12 cellular contexts compared by ENCODE assay signal in the genomic region with DNA sequence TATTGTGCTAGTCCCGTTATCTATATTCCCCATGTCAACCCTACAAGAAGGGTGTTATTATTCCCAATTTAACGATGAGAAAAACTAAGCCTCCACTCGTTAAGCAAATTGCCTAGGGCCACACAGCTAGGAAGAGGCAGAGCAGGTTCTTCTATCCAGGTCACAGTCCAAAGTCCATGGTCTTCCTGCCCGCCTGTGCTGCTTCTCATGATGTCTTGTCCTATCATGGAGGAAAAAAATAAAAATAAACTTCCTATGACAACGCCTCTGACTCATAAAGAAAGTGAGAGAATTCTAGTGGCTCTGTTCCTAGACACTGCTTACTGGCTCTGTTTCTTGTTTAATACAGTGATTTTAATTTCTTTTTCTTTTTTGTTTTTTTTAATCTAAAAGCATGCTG. TPM values are rescaled to one million over a fixed set of nuclear protein-coding genes. Genes with fewer than 3 reads are reported as not detected.
DNase-seq lines count a peak whose midpoint lies in the region; ATAC-seq and TF ChIP-seq lines count a peak whose summit lies in the region.
"Had no signal": no experiment of that assay in that cellular context is flagged by ENCODE, and none has a peak within 500 bp of the region (broad histone marks: within the 10 kb centered on the region; RNA-seq: fewer than 3 reads in every experiment).

No MANE protein-coding gene starts in this region.

- no peaks in the 10 kb centered on the region for H3K36me3 Mint-ChIP-seq in glutamatergic neuron (ENCODE audit: unreplicated experiment)
- H3K36me3 Mint-ChIP-seq in activated CD8-positive, alpha-beta memory T cell treated with anti-CD3 and anti-CD28 coated beads, Interleukin-2, amount 10 ng/mL, durations not matched to agents 7 days and 5 days: no peaks in the 10 kb centered on the region

- H3K4me1 ChIP-seq in MM.1S (ENCODE audit: low read length) (peaks cover 8% of the 10 kb centered on the region), fibroblast of lung (ENCODE audit: control insufficient read depth, extremely low read depth, insufficient read depth, low read length) (peaks cover 29% of the 10 kb centered on the region), trophoblast cell (ENCODE audit: control insufficient read depth in 1 of 2, insufficient read depth in 2 of 2, low read length in 2 of 2) (peaks cover 2% of the 10 kb centered on the region in 2 experiments)
- H3K4me1 ChIP-seq: psoas muscle had no signal

- H3K27ac ChIP-seq in MM.1S (ENCODE audit: low read length): no peak overlapping the region
- H3K27ac ChIP-seq in fibroblast of lung (ENCODE audit: insufficient read depth, low read length): peak overlapping the region; percentile 57
- H3K27ac ChIP-seq in trophoblast cell (ENCODE audit: low read depth, low read length): no peak overlapping the region
- H3K27ac ChIP-seq: psoas muscle had no signal

- H4K8ac ChIP-seq in trophoblast cell (ENCODE audit: low read depth, low read length): no peak overlapping the region

- H3K4me3 Mint-ChIP-seq in glutamatergic neuron (ENCODE audit: unreplicated experiment): no peak overlapping the region
- H3K4me3 Mint-ChIP-seq in activated CD8-positive, alpha-beta memory T cell treated with anti-CD3 and anti-CD28 coated beads, Interleukin-2, amount 10 ng/mL, durations not matched to agents 7 days and 5 days: no peak overlapping the region

- no CpG with 5 or more reads among the region's 5 CpGs for WGBS in trophoblast cell (ENCODE audit: extremely low coverage, insufficient coverage, insufficient read length)

- DNase-seq in GM12865 (ENCODE audit: low read depth): peak; percentile 28
- DNase-seq in MM.1S: peak; percentile 9
- peak; percentile 68 to 69 for DNase-seq in fibroblast of lung (ENCODE audit: low read depth in 2 of 2)
- peak; percentile 71 to 75 for DNase-seq in trophoblast cell
- DNase-seq in COLO668 (lab: John Stamatoyannopoulos, UW; ENCODE audit: unreplicated experiment): no peak
- DNase-seq in globus pallidus (ENCODE audit: low spot score): no peak
- no peak for DNase-seq in glutamatergic neuron
- DNase-seq in activated CD8-positive, alpha-beta memory T cell treated with anti-CD3 and anti-CD28 coated beads, Interleukin-2, amount 10 ng/mL, durations not matched to agents 7 days and 5 days: no peak
- DNase-seq: activated T-cell treated with anti-CD3 and anti-CD28 coated beads for 4 hours; NCI-H1436; psoas muscle; stimulated activated naive CD8-positive, alpha-beta T cell treated with anti-CD3 and anti-CD28 coated beads, Interleukin-15, Interleukin-2, amounts not matched to agents 100 U/mL and 50 U/mL, for 24 hours had no signal

- H3K9me3 Mint-ChIP-seq in glutamatergic neuron (ENCODE audit: unreplicated experiment): peaks cover 1% of the 10 kb centered on the region
- no peaks in the 10 kb centered on the region for H3K9me3 Mint-ChIP-seq in activated CD8-positive, alpha-beta memory T cell treated with anti-CD3 and anti-CD28 coated beads, Interleukin-2, amount 10 ng/mL, durations not matched to agents 7 days and 5 days (ENCODE audit: low read depth)

- H3K27me3 Mint-ChIP-seq in glutamatergic neuron (ENCODE audit: unreplicated experiment): no peaks in the 10 kb centered on the region
- H3K27me3 Mint-ChIP-seq in activated CD8-positive, alpha-beta memory T cell treated with anti-CD3 and anti-CD28 coated beads, Interleukin-2, amount 10 ng/mL, durations not matched to agents 7 days and 5 days: peaks cover 12% of the 10 kb centered on the region

- ATAC-seq in activated CD8-positive, alpha-beta memory T cell treated with anti-CD3 and anti-CD28 coated beads, Interleukin-2, amount 10 ng/mL, durations not matched to agents 7 days and 5 days: no peak
- ATAC-seq: stimulated activated naive CD8-positive, alpha-beta T cell treated with anti-CD3 and anti-CD28 coated beads, Interleukin-15, Interleukin-2, amounts not matched to agents 100 U/mL and 50 U/mL, for 24 hours had no signal

- no peak overlapping the region for H2AK5ac ChIP-seq in trophoblast cell (ENCODE audit: low read length)

- H3K27ac Mint-ChIP-seq in glutamatergic neuron (ENCODE audit: unreplicated experiment): no peak overlapping the region
- no peak overlapping the region for H3K27ac Mint-ChIP-seq in activated CD8-positive, alpha-beta memory T cell treated with anti-CD3 and anti-CD28 coated beads, Interleukin-2, amount 10 ng/mL, durations not matched to agents 7 days and 5 days

- H3K9me3 ChIP-seq in MM.1S (replicated peaks; ENCODE audit: insufficient read depth, low read length): no peaks in the 10 kb centered on the region
- no peaks in the 10 kb centered on the region for H3K9me3 ChIP-seq in fibroblast of lung (ENCODE audit: control insufficient read depth, insufficient read depth, low read depth, low read length)
- no peaks in the 10 kb centered on the region for H3K9me3 ChIP-seq in trophoblast cell (ENCODE audit: insufficient read depth, low read depth, low read length)
- H3K9me3 ChIP-seq: psoas muscle had no signal

- no peaks in the 10 kb centered on the region for H4K20me1 ChIP-seq in MM.1S (ENCODE audit: insufficient read depth, low read length)
- no peaks in the 10 kb centered on the region for H4K20me1 ChIP-seq in fibroblast of lung (ENCODE audit: control insufficient read depth, extremely low read depth, insufficient read depth, low read length)

- CTCF ChIA-PET in activated CD8-positive, alpha-beta memory T cell treated with anti-CD3 and anti-CD28 coated beads, Interleukin-2, amount 10 ng/mL, durations not matched to agents 7 days and 5 days (lab: Charles Lee): interaction anchor here (0.6 kb wide), 1 partner anchor 1998 kb away, joined by 4 read pairs; no protein-coding TSS in a partner anchor

- no peak overlapping the region for H3K4ac ChIP-seq in trophoblast cell (ENCODE audit: low read depth, low read length)

- H3K4me2 ChIP-seq in MM.1S (ENCODE audit: low read depth, low read length) (no peak overlapping the region), fibroblast of lung (ENCODE audit: extremely low read depth, insufficient read depth, low read length) (peak overlapping the region; percentile 68), trophoblast cell (ENCODE audit: low read length) (no peak overlapping the region)

- H3K18ac ChIP-seq in trophoblast cell (ENCODE audit: low read length): no peak overlapping the region

- H3K14ac ChIP-seq in trophoblast cell (ENCODE audit: low read length): no peak overlapping the region

- no peaks in the 10 kb centered on the region for H3K79me2 ChIP-seq in MM.1S (ENCODE audit: low read length)
- H3K79me2 ChIP-seq in fibroblast of lung (ENCODE audit: control insufficient read depth, insufficient read depth, low read length): peaks cover 30% of the 10 kb centered on the region
- no peaks in the 10 kb centered on the region for H3K79me2 ChIP-seq in trophoblast cell (ENCODE audit: control insufficient read depth, insufficient read depth, low read length, poor library complexity)

- H3K4me1 Mint-ChIP-seq in glutamatergic neuron (ENCODE audit: low read depth, unreplicated experiment): peaks cover 13% of the 10 kb centered on the region
- no peaks in the 10 kb centered on the region for H3K4me1 Mint-ChIP-seq in activated CD8-positive, alpha-beta memory T cell treated with anti-CD3 and anti-CD28 coated beads, Interleukin-2, amount 10 ng/mL, durations not matched to agents 7 days and 5 days

- H3K23ac ChIP-seq in trophoblast cell (ENCODE audit: low read length): no peak overlapping the region

- H2AFZ ChIP-seq in MM.1S (ENCODE audit: low read length): no peak overlapping the region
- no peak overlapping the region for H2AFZ ChIP-seq in fibroblast of lung (ENCODE audit: low read length)
- no peak overlapping the region for H2AFZ ChIP-seq in trophoblast cell (ENCODE audit: insufficient read depth, low read length, poor library complexity)

- no peak overlapping the region for H4K91ac ChIP-seq in trophoblast cell (ENCODE audit: low read depth, low read length)

- no peak overlapping the region for H3K9ac ChIP-seq in MM.1S (ENCODE audit: low read length)
- no peak overlapping the region for H3K9ac ChIP-seq in fibroblast of lung (ENCODE audit: insufficient read depth, low read length)
- H3K9ac ChIP-seq in trophoblast cell (ENCODE audit: low read length): no peak overlapping the region

- H3K4me3 ChIP-seq in GM12865 (ENCODE audit: low read depth, low read length) (no peak overlapping the region), MM.1S (ENCODE audit: low read length) (no peak overlapping the region), fibroblast of lung (replicated peaks in 1 of 4; ENCODE audit: control extremely low read depth in 1 of 4, insufficient read depth in 1 of 4, low read depth in 3 of 4, low read length in 4 of 4) (no peak overlapping the region), trophoblast cell (ENCODE audit: low read depth, low read length) (no peak overlapping the region)
- H3K4me3 ChIP-seq: psoas muscle had no signal

- H3K27me3 ChIP-seq in MM.1S (replicated peaks; ENCODE audit: insufficient read depth, low read length) (no peaks in the 10 kb centered on the region), fibroblast of lung (ENCODE audit: control insufficient read depth, insufficient read depth, low read length) (no peaks in the 10 kb centered on the region), trophoblast cell (ENCODE audit: insufficient read depth, low read length) (no peaks in the 10 kb centered on the region)

- H2BK12ac ChIP-seq in trophoblast cell (ENCODE audit: low read length): no peak overlapping the region

- H2BK5ac ChIP-seq in trophoblast cell (ENCODE audit: low read depth, low read length, poor library complexity): no peak overlapping the region

- no peaks in the 10 kb centered on the region for H3K79me1 ChIP-seq in trophoblast cell (ENCODE audit: low read length)

- H3K9me2 ChIP-seq in MM.1S (replicated peaks; ENCODE audit: insufficient read depth, low read length): no peaks in the 10 kb centered on the region

- H4K12ac ChIP-seq in trophoblast cell (ENCODE audit: low read depth, low read length): no peak overlapping the region

- H2BK120ac ChIP-seq in trophoblast cell (ENCODE audit: insufficient read depth, low read length, poor library complexity): no peak overlapping the region

- H3K36me3 ChIP-seq in MM.1S (replicated peaks; ENCODE audit: insufficient read depth, low read length) (no peaks in the 10 kb centered on the region), fibroblast of lung (ENCODE audit: control insufficient read depth, insufficient read depth, low read length) (no peaks in the 10 kb centered on the region), trophoblast cell (ENCODE audit: control insufficient read depth in 1 of 2, insufficient read depth in 2 of 2, low read length in 2 of 2) (no peaks in the 10 kb centered on the region)

- H3F3A ChIP-seq in MM.1S (ENCODE audit: insufficient read depth, low read length): no peaks in the 10 kb centered on the region

- TF ChIP-seq CTCF in GM12865 (IDR thresholded peaks at IDR 0.05; ENCODE audit: insufficient read depth, low read depth, low read length, missing control alignments) (no peak), MM.1S (IDR thresholded peaks at IDR 0.05; ENCODE audit: low read length) (no peak), fibroblast of lung (conservative IDR thresholded peaks at IDR 0.05 in 1 of 2, IDR thresholded peaks at IDR 0.05 in 1 of 2; ENCODE audit: low read depth in 1 of 2, low read length in 2 of 2) (no peak), glutamatergic neuron (IDR thresholded peaks at IDR 0.05; ENCODE audit: partially characterized antibody, unreplicated experiment) (no peak)

RNA-seq across cellular contexts. Expression of a gene that starts 9.7 kb away (rescaled TPM):
- total RNA-seq in fibroblast of lung (24.7 and 85.4 TPM in 2 replicates), glutamatergic neuron (ENCODE audit: unreplicated experiment) (0.25 TPM)
- 108 and 215 TPM in 2 replicates for polyA plus RNA-seq in fibroblast of lung
- polyA plus RNA-seq in fibroblast of lung (2012): 53.2 and 144 TPM in 2 replicates
- 79.6 and 257 TPM in 2 replicates for polyA minus RNA-seq in fibroblast of lung (ENCODE audit: low replicate concordance)
- 0.77 and 0.96 TPM in 2 replicates for polyA plus RNA-seq in trophoblast cell (2013)
- under 1 TPM in 1 of 2 experiments, not detected in 1; 0.09 TPM for total RNA-seq in activated CD8-positive, alpha-beta memory T cell treated with anti-CD3 and anti-CD28 coated beads, Interleukin-2, amount 10 ng/mL, durations not matched to agents 7 days and 5 days

Comparison
In these comparisons a context has a peak if more than half of its experiments do, and no peak if none do; other contexts are left out.
1. DNase-seq: peak in GM12865 (single experiment), MM.1S (single experiment), fibroblast of lung (2 of 2) and trophoblast cell (2 of 2); none in COLO668 (single experiment), globus pallidus (single experiment), glutamatergic neuron (single experiment) and activated CD8-positive, alpha-beta memory T cell treated with anti-CD3 and anti-CD28 coated beads, Interleukin-2, amount 10 ng/mL, durations not matched to agents 7 days and 5 days (single experiment).
2. RNA of a gene that starts 9.7 kb away (total RNA-seq): 24.7 to 85.4 TPM in fibroblast of lung; 0.25 TPM in glutamatergic neuron (single experiment) and 0.09 TPM in activated CD8-positive, alpha-beta memory T cell treated with anti-CD3 and anti-CD28 coated beads, Interleukin-2, amount 10 ng/mL, durations not matched to agents 7 days and 5 days; every median in the first group is over 10 times any median in the second.